ENCODE assay signal across 1 cellular context in genomic region chr22:37639771-37640590, GRCh38.
TF ChIP-seq lines count a peak whose summit lies in the region.

No MANE protein-coding gene starts in this region.

TF ChIP-seq in HepG2, 621 proteins besides CTCF, POLR2A, EP300 and RAD21 (continued from another document):
- TF ChIP-seq MYPOP (CRISPR knock-in tag; IDR thresholded peaks at IDR 0.05), result no peak
- TF ChIP-seq HMG20B (CRISPR knock-in tag; conservative IDR thresholded peaks at IDR 0.05), result no peak
- peak; percentile 73; the same call in 1 of the 2 replicates for TF ChIP-seq ADNP (CRISPR knock-in tag; IDR thresholded peaks at IDR 0.05)
- no peak for TF ChIP-seq RARG (CRISPR knock-in tag; IDR thresholded peaks at IDR 0.05; ENCODE audit: low read depth)
- 0 out of 2 replicates have a peak, but pooled peaks have one; percentile 3 for TF ChIP-seq ZNF83 (CRISPR knock-in tag; IDR thresholded peaks at IDR 0.05; ENCODE audit: borderline replicate concordance)
- TF ChIP-seq ZMAT3 (CRISPR knock-in tag; conservative IDR thresholded peaks at IDR 0.05), result peak; percentile 25; the same call in 1 of the 2 replicates
- no peak for TF ChIP-seq SCMH1 (CRISPR knock-in tag; IDR thresholded peaks at IDR 0.05; ENCODE audit: borderline replicate concordance)
- no peak for TF ChIP-seq ETS1 (CRISPR knock-in tag; IDR thresholded peaks at IDR 0.05)
- TF ChIP-seq ZNF383 (CRISPR knock-in tag; IDR thresholded peaks at IDR 0.05; ENCODE audit: borderline replicate concordance), result no peak
- no peak for TF ChIP-seq NR2C2 (CRISPR knock-in tag; IDR thresholded peaks at IDR 0.05; ENCODE audit: borderline replicate concordance)
- TF ChIP-seq HNRNPH1 (optimal IDR thresholded peaks at IDR 0.05; ENCODE audit: low read depth, low read length), result no peak
- TF ChIP-seq GZF1 (CRISPR knock-in tag; IDR thresholded peaks at IDR 0.05), result no peak
- TF ChIP-seq ZNF232 (CRISPR knock-in tag; IDR thresholded peaks at IDR 0.05; ENCODE audit: borderline replicate concordance), result no peak
- TF ChIP-seq TCF12 (IDR thresholded peaks at IDR 0.05), result no peak
- TF ChIP-seq TCF12 (CRISPR knock-in tag; IDR thresholded peaks at IDR 0.05), result no peak
- TF ChIP-seq POLR2AphosphoS5 (IDR thresholded peaks at IDR 0.05; ENCODE audit: low read depth, low read length), result no peak
- TF ChIP-seq ZNF879 (CRISPR knock-in tag; IDR thresholded peaks at IDR 0.05), result no peak
- no peak for TF ChIP-seq IKZF1 (IDR thresholded peaks at IDR 0.05)
- TF ChIP-seq ELF3 (CRISPR knock-in tag; IDR thresholded peaks at IDR 0.05), result no peak
- TF ChIP-seq KAT8 (CRISPR knock-in tag; IDR thresholded peaks at IDR 0.05), result no peak
- no peak for TF ChIP-seq ISX (CRISPR knock-in tag; conservative IDR thresholded peaks at IDR 0.05)
- no peak for TF ChIP-seq NFIB (CRISPR knock-in tag; IDR thresholded peaks at IDR 0.05; ENCODE audit: borderline replicate concordance)
- TF ChIP-seq TBP (CRISPR knock-in tag; IDR thresholded peaks at IDR 0.05), result no peak
- no peak for TF ChIP-seq ZMAT5 (CRISPR knock-in tag; IDR thresholded peaks at IDR 0.05; ENCODE audit: borderline replicate concordance, low read depth)
- no peak for TF ChIP-seq AHDC1 (CRISPR knock-in tag; IDR thresholded peaks at IDR 0.05; ENCODE audit: borderline replicate concordance)
